In genomic region chr2:142012797-142013196, GRCh38 we compare ENCODE assay signal across 27 cellular contexts.
"Had no signal": no experiment of that assay in that cellular context is flagged by ENCODE, and none has a peak within 500 bp of the region (broad histone marks: within the 10 kb centered on the region; RNA-seq: fewer than 3 reads in every experiment).

No MANE protein-coding gene starts in this region.

- DNase-seq: stimulated activated CD4-positive, alpha-beta T cell treated with anti-CD3 and anti-CD28 coated beads, Interleukin-2, amount 100 ng/mL, for 48 hours; stimulated activated CD4-positive, alpha-beta T cell treated with anti-CD3 and anti-CD28 coated beads, Interleukin-4, amount 100 ng/mL, for 1 hour; stimulated activated CD4-positive, alpha-beta T cell treated with anti-CD3 and anti-CD28 coated beads, Interleukin-4, amount 100 ng/mL, for 24 hours; stimulated activated CD4-positive, alpha-beta T cell treated with anti-CD3 and anti-CD28 coated beads, Interleukin-4, amount 100 ng/mL, for 4 hours; stimulated activated CD8-positive, alpha-beta memory T cell treated with anti-CD3 and anti-CD28 coated beads, Interleukin-4, amount 100 ng/mL, for 48 hours; stimulated activated naive B cell treated with anti-CD40 and anti-IgM and Interleukin-4, amounts not matched to agents 10 μg/mL and 1 μg/mL and 100 μg/mL, for 72 hours; stimulated activated naive CD4-positive, alpha-beta T cell; stimulated activated naive CD4-positive, alpha-beta T cell treated with Interleukin-2 at 50 U/mL for 16 hours; stimulated activated naive CD8-positive, alpha-beta T cell treated with anti-CD3 and anti-CD28 coated beads, Interleukin-15, amount 100 ng/mL, for 72 hours; stimulated activated naive CD8-positive, alpha-beta T cell treated with anti-CD3 and anti-CD28 coated beads, Interleukin-15, Interleukin-2, amounts not matched to agents 100 U/mL and 50 U/mL, for 24 hours; stomach; substantia nigra; testis; thyroid gland; tibial artery; transverse colon; trophoblast cell; upper lobe of left lung; upper lobe of right lung; uterus had no signal

- H3K27me3 ChIP-seq: stomach, suprapubic skin, testis, thyroid gland, tibial artery, tibial nerve, transverse colon, upper lobe of left lung, upper lobe of right lung, uterus, vagina had no signal

- H3K4me3 ChIP-seq: stomach, suprapubic skin, testis, thoracic aorta, thyroid gland, tibial artery, tibial nerve, transverse colon, upper lobe of left lung, upper lobe of right lung, uterus, vagina had no signal

- H3K9me3 ChIP-seq: stomach, suprapubic skin, testis, thoracic aorta, thyroid gland, tibial artery, tibial nerve, transverse colon, upper lobe of left lung, upper lobe of right lung, uterus, vagina had no signal

- H3K4me1 ChIP-seq: suprapubic skin, testis, tibial artery, transverse colon, upper lobe of left lung, upper lobe of right lung, uterus, vagina had no signal

- ATAC-seq: stimulated activated effector memory CD8-positive, alpha-beta T cell treated with anti-CD3 and anti-CD28 coated beads, Interleukin-12 subunit alpha, Interleukin-12 subunit beta, amount 100 ng/mL, for 72 hours; stimulated activated memory B cell treated with anti-CD40 and anti-IgM and Interleukin-4, amounts not matched to agents 10 μg/mL and 1 μg/mL and 100 μg/mL, for 72 hours; stimulated activated naive B cell treated with anti-CD40 and anti-IgM and Interleukin-4, amounts not matched to agents 10 μg/mL and 1 μg/mL and 100 μg/mL, for 72 hours; stimulated activated naive CD8-positive, alpha-beta T cell treated with anti-CD3 and anti-CD28 coated beads, Interleukin-15, amount 100 ng/mL, for 72 hours; stimulated activated naive CD8-positive, alpha-beta T cell treated with anti-CD3 and anti-CD28 coated beads, Interleukin-15, Interleukin-2, amounts not matched to agents 100 U/mL and 50 U/mL, for 24 hours; upper lobe of right lung had no signal

- H3K27ac ChIP-seq: stomach, suprapubic skin, testis, thoracic aorta, thyroid gland, tibial artery, tibial nerve, transverse colon, upper lobe of left lung, upper lobe of right lung, uterus, vagina had no signal

- FAIRE-seq: urothelium cell line had no signal

- H3K36me3 ChIP-seq: stomach, suprapubic skin, thoracic aorta, thyroid gland, tibial artery, tibial nerve, transverse colon, upper lobe of left lung, upper lobe of right lung, uterus, vagina had no signal
